Comparison of ENCODE assay signal across 24 cellular contexts in genomic region chr2:45636013-45636412, GRCh38.
"Had no signal": no experiment of that assay in that cellular context is flagged by ENCODE, and none has a peak within 500 bp of the region (broad histone marks: within the 10 kb centered on the region; RNA-seq: fewer than 3 reads in every experiment).

No MANE protein-coding gene starts in this region.

- H3K27ac Mint-ChIP-seq: activated CD4-positive, alpha-beta T cell treated with anti-CD3 and anti-CD28 coated beads for 36 hours; activated naive CD4-positive, alpha-beta T cell treated with anti-CD3 and anti-CD28 coated beads for 36 hours; activated naive CD8-positive, alpha-beta T cell treated with anti-CD3 and anti-CD28 coated beads, Interleukin-2, amount 10 ng/mL, durations not matched to agents 7 days and 5 days; activated T-cell treated with anti-CD3 and anti-CD28 coated beads, Interleukin-2, amount 50 U/mL, for 72 hours; effector memory CD8-positive, alpha-beta T cell; nephron; WTC11 had no signal

- H3K4me3 Mint-ChIP-seq: activated CD4-positive, alpha-beta T cell treated with anti-CD3 and anti-CD28 coated beads for 36 hours; activated naive CD4-positive, alpha-beta T cell treated with anti-CD3 and anti-CD28 coated beads for 36 hours; activated naive CD8-positive, alpha-beta T cell treated with anti-CD3 and anti-CD28 coated beads, Interleukin-2, amount 10 ng/mL, durations not matched to agents 7 days and 5 days; activated T-cell treated with anti-CD3 and anti-CD28 coated beads, Interleukin-2, amount 50 U/mL, for 72 hours; effector memory CD8-positive, alpha-beta T cell; nephron; WTC11 had no signal

- H3K36me3 Mint-ChIP-seq: activated naive CD8-positive, alpha-beta T cell treated with anti-CD3 and anti-CD28 coated beads, Interleukin-2, amount 10 ng/mL, durations not matched to agents 7 days and 5 days; WTC11 had no signal

- H3K9me3 Mint-ChIP-seq: activated naive CD4-positive, alpha-beta T cell treated with anti-CD3 and anti-CD28 coated beads for 36 hours; activated naive CD8-positive, alpha-beta T cell treated with anti-CD3 and anti-CD28 coated beads, Interleukin-2, amount 10 ng/mL, durations not matched to agents 7 days and 5 days; activated T-cell treated with anti-CD3 and anti-CD28 coated beads, Interleukin-2, amount 50 U/mL, for 72 hours; effector memory CD8-positive, alpha-beta T cell; nephron; WTC11 had no signal

- H3K4me1 Mint-ChIP-seq: nephron had no signal

- FAIRE-seq: bronchial epithelial cell, endothelial cell of umbilical vein had no signal

- DNase-seq: activated CD4-positive, alpha-beta T cell treated with anti-CD3 and anti-CD28 coated beads for 36 hours; activated CD4-positive, alpha-beta T cell treated with anti-CD3 and anti-CD28 coated beads, Interleukin-2, amount 50 U/mL, for 48 hours; activated CD8-positive, alpha-beta memory T cell treated with anti-CD3 and anti-CD28 coated beads, Interleukin-2, amount 50 U/mL, for 48 hours; activated effector memory CD4-positive, alpha-beta T cell treated with Interleukin-2 at 50 U/mL for 16 hours; activated naive CD4-positive, alpha-beta T cell treated with anti-CD3 and anti-CD28 coated beads for 36 hours; activated naive CD8-positive, alpha-beta T cell treated with anti-CD3 and anti-CD28 coated beads, Interleukin-2, amount 10 ng/mL, durations not matched to agents 7 days and 5 days; activated T-cell treated with anti-CD3 and anti-CD28 coated beads, Interleukin-2, amount 50 U/mL, for 72 hours; amniotic stem cell; colonic mucosa; dorsolateral prefrontal cortex; effector memory CD8-positive, alpha-beta T cell; foreskin melanocyte; left ventricle myocardium inferior; mammary epithelial cell; ovary; stimulated activated CD4-positive, alpha-beta T cell treated with anti-CD3 and anti-CD28 coated beads, Interleukin-4, amount 100 ng/mL, for 1 hour; stimulated activated naive CD4-positive, alpha-beta T cell; substantia nigra; T-helper 9 cell; tibial artery had no signal
